1 cellular context compared by ENCODE assay signal in genomic region chr5:2695200-2695891, GRCh38.
TF ChIP-seq lines count a peak whose summit lies in the region.

No MANE protein-coding gene starts in this region.

TF ChIP-seq in HepG2, 621 proteins besides CTCF, POLR2A, EP300 and RAD21 (continued from another document):
- TF ChIP-seq, protein P1, sequence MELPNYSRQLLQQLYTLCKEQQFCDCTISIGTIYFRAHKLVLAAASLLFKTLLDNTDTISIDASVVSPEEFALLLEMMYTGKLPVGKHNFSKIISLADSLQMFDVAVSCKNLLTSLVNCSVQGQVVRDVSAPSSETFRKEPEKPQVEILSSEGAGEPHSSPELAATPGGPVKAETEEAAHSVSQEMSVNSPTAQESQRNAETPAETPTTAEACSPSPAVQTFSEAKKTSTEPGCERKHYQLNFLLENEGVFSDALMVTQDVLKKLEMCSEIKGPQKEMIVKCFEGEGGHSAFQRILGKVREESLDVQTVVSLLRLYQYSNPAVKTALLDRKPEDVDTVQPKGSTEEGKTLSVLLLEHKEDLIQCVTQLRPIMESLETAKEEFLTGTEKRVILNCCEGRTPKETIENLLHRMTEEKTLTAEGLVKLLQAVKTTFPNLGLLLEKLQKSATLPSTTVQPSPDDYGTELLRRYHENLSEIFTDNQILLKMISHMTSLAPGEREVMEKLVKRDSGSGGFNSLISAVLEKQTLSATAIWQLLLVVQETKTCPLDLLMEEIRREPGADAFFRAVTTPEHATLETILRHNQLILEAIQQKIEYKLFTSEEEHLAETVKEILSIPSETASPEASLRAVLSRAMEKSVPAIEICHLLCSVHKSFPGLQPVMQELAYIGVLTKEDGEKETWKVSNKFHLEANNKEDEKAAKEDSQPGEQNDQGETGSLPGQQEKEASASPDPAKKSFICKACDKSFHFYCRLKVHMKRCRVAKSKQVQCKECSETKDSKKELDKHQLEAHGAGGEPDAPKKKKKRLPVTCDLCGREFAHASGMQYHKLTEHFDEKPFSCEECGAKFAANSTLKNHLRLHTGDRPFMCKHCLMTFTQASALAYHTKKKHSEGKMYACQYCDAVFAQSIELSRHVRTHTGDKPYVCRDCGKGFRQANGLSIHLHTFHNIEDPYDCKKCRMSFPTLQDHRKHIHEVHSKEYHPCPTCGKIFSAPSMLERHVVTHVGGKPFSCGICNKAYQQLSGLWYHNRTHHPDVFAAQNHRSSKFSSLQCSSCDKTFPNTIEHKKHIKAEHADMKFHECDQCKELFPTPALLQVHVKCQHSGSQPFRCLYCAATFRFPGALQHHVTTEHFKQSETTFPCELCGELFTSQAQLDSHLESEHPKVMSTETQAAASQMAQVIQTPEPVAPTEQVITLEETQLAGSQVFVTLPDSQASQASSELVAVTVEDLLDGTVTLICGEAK (IDR thresholded peaks at IDR 0.05) = no peak
- TF ChIP-seq, protein P1 (CRISPR knock-in tag; IDR thresholded peaks at IDR 0.05) = no peak
- TF ChIP-seq ETV6 (CRISPR knock-in tag; conservative IDR thresholded peaks at IDR 0.05) (no peak), SNAI1 (CRISPR knock-in tag; IDR thresholded peaks at IDR 0.05; ENCODE audit: borderline replicate concordance) (no peak), ONECUT2 (CRISPR knock-in tag; IDR thresholded peaks at IDR 0.05) (0 out of 2 replicates have a peak, but pooled peaks have one; percentile 30), FOXP1 (IDR thresholded peaks at IDR 0.05) (no peak), FOXP1 (CRISPR knock-in tag; IDR thresholded peaks at IDR 0.05) (peak; percentile 42), TCF7 (IDR thresholded peaks at IDR 0.05; ENCODE audit: low read depth) (peak; percentile 56), ZNF563 (CRISPR knock-in tag; IDR thresholded peaks at IDR 0.05) (no peak), SAP130 (CRISPR knock-in tag; IDR thresholded peaks at IDR 0.05; ENCODE audit: low read depth) (no peak), SMC3 (IDR thresholded peaks at IDR 0.05; ENCODE audit: low read length) (no peak), ZFP82 (CRISPR knock-in tag; IDR thresholded peaks at IDR 0.05; ENCODE audit: borderline replicate concordance) (no peak), FOXA3 (CRISPR knock-in tag; IDR thresholded peaks at IDR 0.05) (peak; percentile 46; the same call in 1 of the 2 replicates), ZNF883 (CRISPR knock-in tag; IDR thresholded peaks at IDR 0.05; ENCODE audit: not compliant biosample characterization) (no peak), ZBTB38 (CRISPR knock-in tag; IDR thresholded peaks at IDR 0.05) (no peak), FOSL1 (CRISPR knock-in tag; IDR thresholded peaks at IDR 0.05; ENCODE audit: borderline replicate concordance) (peak; percentile 31; the same call in 1 of the 2 replicates), PCBP2 (optimal IDR thresholded peaks at IDR 0.05; ENCODE audit: low read depth, low read length, poor library complexity, severe bottlenecking) (no peak), HNRNPH1 (optimal IDR thresholded peaks at IDR 0.05; ENCODE audit: low read depth, low read length) (no peak), ZEB1 (IDR thresholded peaks at IDR 0.05; ENCODE audit: insufficient replicate concordance, low read depth) (no peak), MAFF (IDR thresholded peaks at IDR 0.05; ENCODE audit: low read depth, low read length) (no peak), HMG20A (CRISPR knock-in tag; IDR thresholded peaks at IDR 0.05; ENCODE audit: borderline replicate concordance) (no peak), GATAD2A (CRISPR knock-in tag; IDR thresholded peaks at IDR 0.05) (peak; percentile 44; the same call in 1 of the 2 replicates), HNRNPUL1 (IDR thresholded peaks at IDR 0.05; ENCODE audit: low read depth, low read length) (no peak), ZNF362 (CRISPR knock-in tag; IDR thresholded peaks at IDR 0.05; ENCODE audit: borderline replicate concordance) (no peak), ASH2L (IDR thresholded peaks at IDR 0.05; ENCODE audit: insufficient read length, low read depth, low read length) (no peak)
- TF ChIP-seq, protein P2, sequence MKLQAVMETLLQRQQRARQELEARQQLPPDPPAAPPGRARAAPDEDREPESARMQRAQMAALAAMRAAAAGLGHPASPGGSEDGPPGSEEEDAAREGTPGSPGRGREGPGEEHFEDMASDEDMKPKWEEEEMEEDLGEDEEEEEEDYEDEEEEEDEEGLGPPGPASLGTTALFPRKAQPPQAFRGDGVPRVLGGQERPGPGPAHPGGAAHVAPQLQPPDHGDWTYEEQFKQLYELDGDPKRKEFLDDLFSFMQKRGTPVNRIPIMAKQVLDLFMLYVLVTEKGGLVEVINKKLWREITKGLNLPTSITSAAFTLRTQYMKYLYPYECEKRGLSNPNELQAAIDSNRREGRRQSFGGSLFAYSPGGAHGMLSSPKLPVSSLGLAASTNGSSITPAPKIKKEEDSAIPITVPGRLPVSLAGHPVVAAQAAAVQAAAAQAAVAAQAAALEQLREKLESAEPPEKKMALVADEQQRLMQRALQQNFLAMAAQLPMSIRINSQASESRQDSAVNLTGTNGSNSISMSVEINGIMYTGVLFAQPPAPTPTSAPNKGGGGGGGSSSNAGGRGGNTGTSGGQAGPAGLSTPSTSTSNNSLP (IDR thresholded peaks at IDR 0.05; ENCODE audit: low read depth, low read length) = peak; percentile 29; the same call in 1 of the 2 replicates
- TF ChIP-seq, protein P3, sequence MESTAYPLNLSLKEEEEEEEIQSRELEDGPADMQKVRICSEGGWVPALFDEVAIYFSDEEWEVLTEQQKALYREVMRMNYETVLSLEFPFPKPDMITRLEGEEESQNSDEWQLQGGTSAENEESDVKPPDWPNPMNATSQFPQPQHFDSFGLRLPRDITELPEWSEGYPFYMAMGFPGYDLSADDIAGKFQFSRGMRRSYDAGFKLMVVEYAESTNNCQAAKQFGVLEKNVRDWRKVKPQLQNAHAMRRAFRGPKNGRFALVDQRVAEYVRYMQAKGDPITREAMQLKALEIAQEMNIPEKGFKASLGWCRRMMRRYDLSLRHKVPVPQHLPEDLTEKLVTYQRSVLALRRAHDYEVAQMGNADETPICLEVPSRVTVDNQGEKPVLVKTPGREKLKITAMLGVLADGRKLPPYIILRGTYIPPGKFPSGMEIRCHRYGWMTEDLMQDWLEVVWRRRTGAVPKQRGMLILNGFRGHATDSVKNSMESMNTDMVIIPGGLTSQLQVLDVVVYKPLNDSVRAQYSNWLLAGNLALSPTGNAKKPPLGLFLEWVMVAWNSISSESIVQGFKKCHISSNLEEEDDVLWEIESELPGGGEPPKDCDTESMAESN (CRISPR knock-in tag; conservative IDR thresholded peaks at IDR 0.05) = no peak
- TF ChIP-seq, protein P4, sequence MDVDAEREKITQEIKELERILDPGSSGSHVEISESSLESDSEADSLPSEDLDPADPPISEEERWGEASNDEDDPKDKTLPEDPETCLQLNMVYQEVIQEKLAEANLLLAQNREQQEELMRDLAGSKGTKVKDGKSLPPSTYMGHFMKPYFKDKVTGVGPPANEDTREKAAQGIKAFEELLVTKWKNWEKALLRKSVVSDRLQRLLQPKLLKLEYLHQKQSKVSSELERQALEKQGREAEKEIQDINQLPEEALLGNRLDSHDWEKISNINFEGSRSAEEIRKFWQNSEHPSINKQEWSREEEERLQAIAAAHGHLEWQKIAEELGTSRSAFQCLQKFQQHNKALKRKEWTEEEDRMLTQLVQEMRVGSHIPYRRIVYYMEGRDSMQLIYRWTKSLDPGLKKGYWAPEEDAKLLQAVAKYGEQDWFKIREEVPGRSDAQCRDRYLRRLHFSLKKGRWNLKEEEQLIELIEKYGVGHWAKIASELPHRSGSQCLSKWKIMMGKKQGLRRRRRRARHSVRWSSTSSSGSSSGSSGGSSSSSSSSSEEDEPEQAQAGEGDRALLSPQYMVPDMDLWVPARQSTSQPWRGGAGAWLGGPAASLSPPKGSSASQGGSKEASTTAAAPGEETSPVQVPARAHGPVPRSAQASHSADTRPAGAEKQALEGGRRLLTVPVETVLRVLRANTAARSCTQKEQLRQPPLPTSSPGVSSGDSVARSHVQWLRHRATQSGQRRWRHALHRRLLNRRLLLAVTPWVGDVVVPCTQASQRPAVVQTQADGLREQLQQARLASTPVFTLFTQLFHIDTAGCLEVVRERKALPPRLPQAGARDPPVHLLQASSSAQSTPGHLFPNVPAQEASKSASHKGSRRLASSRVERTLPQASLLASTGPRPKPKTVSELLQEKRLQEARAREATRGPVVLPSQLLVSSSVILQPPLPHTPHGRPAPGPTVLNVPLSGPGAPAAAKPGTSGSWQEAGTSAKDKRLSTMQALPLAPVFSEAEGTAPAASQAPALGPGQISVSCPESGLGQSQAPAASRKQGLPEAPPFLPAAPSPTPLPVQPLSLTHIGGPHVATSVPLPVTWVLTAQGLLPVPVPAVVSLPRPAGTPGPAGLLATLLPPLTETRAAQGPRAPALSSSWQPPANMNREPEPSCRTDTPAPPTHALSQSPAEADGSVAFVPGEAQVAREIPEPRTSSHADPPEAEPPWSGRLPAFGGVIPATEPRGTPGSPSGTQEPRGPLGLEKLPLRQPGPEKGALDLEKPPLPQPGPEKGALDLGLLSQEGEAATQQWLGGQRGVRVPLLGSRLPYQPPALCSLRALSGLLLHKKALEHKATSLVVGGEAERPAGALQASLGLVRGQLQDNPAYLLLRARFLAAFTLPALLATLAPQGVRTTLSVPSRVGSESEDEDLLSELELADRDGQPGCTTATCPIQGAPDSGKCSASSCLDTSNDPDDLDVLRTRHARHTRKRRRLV (CRISPR knock-in tag; IDR thresholded peaks at IDR 0.05) = no peak
- TF ChIP-seq, protein P5, sequence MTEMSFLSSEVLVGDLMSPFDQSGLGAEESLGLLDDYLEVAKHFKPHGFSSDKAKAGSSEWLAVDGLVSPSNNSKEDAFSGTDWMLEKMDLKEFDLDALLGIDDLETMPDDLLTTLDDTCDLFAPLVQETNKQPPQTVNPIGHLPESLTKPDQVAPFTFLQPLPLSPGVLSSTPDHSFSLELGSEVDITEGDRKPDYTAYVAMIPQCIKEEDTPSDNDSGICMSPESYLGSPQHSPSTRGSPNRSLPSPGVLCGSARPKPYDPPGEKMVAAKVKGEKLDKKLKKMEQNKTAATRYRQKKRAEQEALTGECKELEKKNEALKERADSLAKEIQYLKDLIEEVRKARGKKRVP (CRISPR knock-in tag; IDR thresholded peaks at IDR 0.05) = peak in 1 of 2 experiments; percentile 70; a peak in 2 of 4 replicates
- TF ChIP-seq, protein P6, sequence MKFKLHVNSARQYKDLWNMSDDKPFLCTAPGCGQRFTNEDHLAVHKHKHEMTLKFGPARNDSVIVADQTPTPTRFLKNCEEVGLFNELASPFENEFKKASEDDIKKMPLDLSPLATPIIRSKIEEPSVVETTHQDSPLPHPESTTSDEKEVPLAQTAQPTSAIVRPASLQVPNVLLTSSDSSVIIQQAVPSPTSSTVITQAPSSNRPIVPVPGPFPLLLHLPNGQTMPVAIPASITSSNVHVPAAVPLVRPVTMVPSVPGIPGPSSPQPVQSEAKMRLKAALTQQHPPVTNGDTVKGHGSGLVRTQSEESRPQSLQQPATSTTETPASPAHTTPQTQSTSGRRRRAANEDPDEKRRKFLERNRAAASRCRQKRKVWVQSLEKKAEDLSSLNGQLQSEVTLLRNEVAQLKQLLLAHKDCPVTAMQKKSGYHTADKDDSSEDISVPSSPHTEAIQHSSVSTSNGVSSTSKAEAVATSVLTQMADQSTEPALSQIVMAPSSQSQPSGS (CRISPR knock-in tag; IDR thresholded peaks at IDR 0.05) = no peak
